ENCODE assay signal across 8 cellular contexts in genomic region chr1:86515597-86515996, GRCh38. TPM values are rescaled to one million over a fixed set of nuclear protein-coding genes. Genes with fewer than 3 reads are reported as not detected.
DNase-seq lines count a peak whose midpoint lies in the region; ATAC-seq and TF ChIP-seq lines count a peak whose summit lies in the region.
"Had no signal": no experiment of that assay in that cellular context is flagged by ENCODE, and none has a peak within 500 bp of the region (broad histone marks: within the 10 kb centered on the region; RNA-seq: fewer than 3 reads in every experiment).

No MANE protein-coding gene starts in this region.

- H3K36me3 ChIP-seq in psoas muscle (ENCODE audit: insufficient read depth in 1 of 2, low read depth in 1 of 2) = no peaks in the 10 kb centered on the region
- H3K36me3 ChIP-seq: esophagus muscularis mucosa had no signal

- 43 to 49% (median 44%) methylated on average over 2 of the region's 2 CpGs for WGBS in psoas muscle, 3 donors

- peak in 1 of 4 donors; percentile 60 for ATAC-seq in psoas muscle

- intact Hi-C loops in dorsolateral prefrontal cortex (cut with DNase I) (loop anchor here (10.0 kb wide), 2 partner anchors 179 to 189 kb away; partner anchors contain the start of gene SH3GLB1 (in 1 of the 2)), psoas muscle (cut with DNase I) (no loop called here)

- TF ChIP-seq CTCF in GM13977 (IDR thresholded peaks at IDR 0.05; ENCODE audit: extremely low read depth, insufficient read depth, missing control alignments) (peak; percentile 10), dorsolateral prefrontal cortex (IDR thresholded peaks at IDR 0.05 in 54 of 56, conservative IDR thresholded peaks at IDR 0.05 in 2 of 56; ENCODE audit: low read depth in 1 of 56, partially characterized antibody in 56 of 56) (peak in 55 of 56 donors; percentile 31 to 96 (median 68)), psoas muscle (IDR thresholded peaks at IDR 0.05) (peak; percentile 29), coronary artery (IDR thresholded peaks at IDR 0.05) (no peak)

- H3K4me1 ChIP-seq in psoas muscle = no peaks in the 10 kb centered on the region
- H3K4me1 ChIP-seq: esophagus muscularis mucosa had no signal

- peak; percentile 14 for DNase-seq in GM13977 (ENCODE audit: low spot score)
- DNase-seq in NCI-H526 treated with DMSO at 0.1 percent for 48 hours (lab: John Stamatoyannopoulos, UW) = peak; percentile 15
- peak in 2 of 10 donors; percentile 59 to 67 for DNase-seq in dorsolateral prefrontal cortex
- no peak for DNase-seq in psoas muscle
- no peak for DNase-seq in coronary artery (ENCODE audit: low spot score)
- DNase-seq in T-helper 9 cell = no peak
- DNase-seq in AG08395 (ENCODE audit: low spot score) = no peak

- H3K4me3 ChIP-seq in dorsolateral prefrontal cortex = no peak overlapping the region
- no peak overlapping the region for H3K4me3 ChIP-seq in psoas muscle
- no peak overlapping the region for H3K4me3 ChIP-seq in coronary artery
- H3K4me3 ChIP-seq: esophagus muscularis mucosa had no signal

- in situ Hi-C loops in GM13977 (cut with MboI; ENCODE audit: low pct_unique_long_range_greater_than_20kb, low sequenced_read_pairs, unreplicated experiment) = no loop called here

- H3K27me3 ChIP-seq in dorsolateral prefrontal cortex (no peaks in the 10 kb centered on the region), psoas muscle (ENCODE audit: insufficient read depth in 3 of 3, low read length in 2 of 3) (no peaks in the 10 kb centered on the region)
- H3K27me3 ChIP-seq: esophagus muscularis mucosa had no signal

- H3K9me3 ChIP-seq in psoas muscle = no peaks in the 10 kb centered on the region
- H3K9me3 ChIP-seq: esophagus muscularis mucosa had no signal

- no peak overlapping the region for H3K27ac ChIP-seq in dorsolateral prefrontal cortex
- H3K27ac ChIP-seq in psoas muscle = no peak overlapping the region
- no peak overlapping the region for H3K27ac ChIP-seq in coronary artery
- H3K27ac ChIP-seq: esophagus muscularis mucosa had no signal

RNA-seq across cellular contexts. Expression of gene CLCA4, which starts 31.3 kb away (rescaled TPM):
- total RNA-seq in dorsolateral prefrontal cortex (10 to 100 TPM in 25 of 120 experiments, 1 to 10 TPM in 92, under 1 TPM in 3; 0.93 to 27.9 (median 5.7) TPM), psoas muscle (under 1 TPM in 3 of 4 donors, not detected in 1; 0.11 to 0.21 (median 0.15) TPM)
- polyA plus RNA-seq in psoas muscle = under 1 TPM in 2 of 3 donors, not detected in 1; 0.03 to 0.04 TPM

RNA-seq across cellular contexts. Expression of gene CLCA1, which starts 46.9 kb away (rescaled TPM):
- total RNA-seq in dorsolateral prefrontal cortex = under 1 TPM in 1 of 120 experiments, not detected in 119; 0.20 TPM
- under 1 TPM in 1 of 4 donors, not detected in 3; 0.09 TPM for total RNA-seq in psoas muscle
- under 1 TPM in 2 of 3 donors, not detected in 1; 0.03 to 0.07 TPM for polyA plus RNA-seq in psoas muscle

Comparison
In these comparisons a context has a peak if more than half of its experiments do, and no peak if none do; other contexts are left out.
1. DNase-seq: peak in GM13977 (single experiment) and NCI-H526 treated with DMSO at 0.1 percent for 48 hours (single experiment); none in psoas muscle (0 of 2), coronary artery (single experiment), T-helper 9 cell (single experiment) and AG08395 (single experiment).
2. intact Hi-C loops: an anchor here in dorsolateral prefrontal cortex (10.0 kb wide); none called in psoas muscle.